In genomic region chr18:45962866-45963265, GRCh38 we compare ENCODE assay signal across 9 cellular contexts. TPM values are rescaled to one million over a fixed set of nuclear protein-coding genes. Genes with fewer than 3 reads are reported as not detected.
DNase-seq lines count a peak whose midpoint lies in the region; ATAC-seq and TF ChIP-seq lines count a peak whose summit lies in the region.
"Had no signal": no experiment of that assay in that cellular context is flagged by ENCODE, and none has a peak within 500 bp of the region (broad histone marks: within the 10 kb centered on the region; RNA-seq: fewer than 3 reads in every experiment).

No MANE protein-coding gene starts in this region.

- H3K4me3 ChIP-seq in epithelial cell of proximal tubule (ENCODE audit: low read depth, low read length) (no peak overlapping the region), skeletal muscle satellite cell (ENCODE audit: low read length) (no peak overlapping the region), dorsolateral prefrontal cortex (no peak overlapping the region)
- H3K4me3 ChIP-seq: uterus had no signal

- H3K36me3 ChIP-seq in skeletal muscle satellite cell (ENCODE audit: insufficient read depth, low read length): peaks cover 23% of the 10 kb centered on the region
- H3K36me3 ChIP-seq: uterus had no signal

- H3K27me3 ChIP-seq in skeletal muscle satellite cell (ENCODE audit: control insufficient read depth, insufficient read depth, low read length): no peaks in the 10 kb centered on the region
- no peaks in the 10 kb centered on the region for H3K27me3 ChIP-seq in dorsolateral prefrontal cortex
- H3K27me3 ChIP-seq: uterus had no signal

- no peak for TF ChIP-seq CTCF in epithelial cell of proximal tubule (conservative IDR thresholded peaks at IDR 0.05; ENCODE audit: low read depth, low read length)
- no peak for TF ChIP-seq CTCF in dorsolateral prefrontal cortex (IDR thresholded peaks at IDR 0.05 in 54 of 56, conservative IDR thresholded peaks at IDR 0.05 in 2 of 56; ENCODE audit: low read depth in 1 of 56, partially characterized antibody in 56 of 56)

- ATAC-seq in GM19328 (IDR thresholded peaks at IDR 0.05; ENCODE audit: unreplicated experiment): no peak

- peak overlapping the region; percentile 65 for H3K4me2 ChIP-seq in skeletal muscle satellite cell (ENCODE audit: low read length)

- peak overlapping the region; percentile 74 for H3K9ac ChIP-seq in skeletal muscle satellite cell (ENCODE audit: low read depth, low read length)

- H3K27ac ChIP-seq in dorsolateral prefrontal cortex: no peak overlapping the region
- H3K27ac ChIP-seq: uterus had no signal

- H3K4me1 ChIP-seq in skeletal muscle satellite cell (ENCODE audit: control insufficient read depth, insufficient read depth, low read length): peaks cover 60% of the 10 kb centered on the region
- H3K4me1 ChIP-seq: uterus had no signal

- no peaks in the 10 kb centered on the region for H3K9me3 ChIP-seq in skeletal muscle satellite cell (replicated peaks; ENCODE audit: low read length)
- H3K9me3 ChIP-seq: uterus had no signal

- DNase-seq in ELR (ENCODE audit: low read depth) (peak; percentile 95), RKO (ENCODE audit: low spot score) (peak; percentile 32), epithelial cell of proximal tubule (ENCODE audit: low read depth) (peak; percentile 64), midbrain (lab: John Stamatoyannopoulos, UW) (no peak), dorsolateral prefrontal cortex (no peak)
- DNase-seq: NCI-H748 treated with DMSO at 0.1 percent for 48 hours, uterus had no signal

- intact Hi-C loops in dorsolateral prefrontal cortex (cut with DNase I): loop anchor here in 1 of 2 donors (10.0 kb wide), 1 partner anchor 112 kb away; the partner anchor contains the start of gene PSTPIP2

RNA-seq across cellular contexts. Expression of gene EPG5, which starts 4.3 kb away (rescaled TPM):
- 10.7 and 13.6 TPM in 2 replicates for total RNA-seq in epithelial cell of proximal tubule
- 45.6 and 45.9 TPM in 2 replicates for total RNA-seq in skeletal muscle satellite cell (2012; rRNA removed)
- total RNA-seq in dorsolateral prefrontal cortex: 10 to 100 TPM; 33.0 to 67.5 (median 49.2) TPM

Comparison
In these comparisons a context has a peak if more than half of its experiments do, and no peak if none do; other contexts are left out.
1. DNase-seq: peak in ELR (single experiment), RKO (single experiment) and epithelial cell of proximal tubule (single experiment); none in midbrain (single experiment) and dorsolateral prefrontal cortex (0 of 10).